In the genomic region with DNA sequence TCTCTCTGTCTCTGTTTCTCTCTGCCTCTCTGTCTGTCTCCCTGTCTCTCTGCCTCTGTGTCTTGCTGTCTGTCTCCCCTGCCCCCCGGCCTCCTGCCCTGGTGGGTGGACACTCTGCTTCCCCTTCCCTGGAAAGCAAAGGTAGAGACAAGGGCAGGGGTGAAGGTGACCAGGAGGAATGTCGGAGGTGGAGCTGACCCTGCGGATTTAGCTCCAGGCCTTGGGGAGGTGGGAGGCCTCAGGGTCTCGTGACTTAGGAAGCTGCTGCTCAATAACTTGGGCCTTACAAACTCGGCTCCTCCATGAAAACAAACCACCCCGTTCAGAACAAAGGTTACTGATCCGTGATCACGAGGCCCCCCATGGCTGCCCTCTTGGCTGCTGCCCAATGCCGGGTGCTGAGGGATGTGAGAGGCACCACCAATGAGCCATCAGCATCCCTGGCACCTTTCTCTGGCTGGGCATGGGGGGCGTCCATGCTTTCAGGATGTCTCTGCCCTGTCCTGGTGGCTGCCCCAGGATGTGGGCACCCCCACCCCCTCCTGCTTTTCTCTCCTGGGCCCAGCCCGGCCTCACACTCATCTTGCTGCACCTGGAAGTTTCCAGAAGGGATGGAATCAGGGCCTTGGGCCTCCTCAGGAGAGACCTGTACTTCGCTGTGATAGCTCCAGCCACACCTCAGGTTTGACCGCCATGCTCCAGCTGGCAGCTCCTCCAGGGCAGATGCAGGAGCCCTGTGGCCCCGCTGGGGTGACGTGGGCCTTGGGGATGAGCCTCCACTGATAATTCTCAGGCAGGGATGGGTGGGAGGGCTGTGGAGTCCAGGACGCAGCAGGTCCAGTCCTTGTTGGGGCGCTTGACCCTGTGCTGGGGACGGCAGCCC, we compare ENCODE assay signal across 1 cellular context.
TF ChIP-seq lines count a peak whose summit lies in the region.

No MANE protein-coding gene starts in this region.

TF ChIP-seq in GM23338, 12 proteins besides CTCF, POLR2A, EP300 and RAD21 (continued from another document):
- TF ChIP-seq, protein P1, sequence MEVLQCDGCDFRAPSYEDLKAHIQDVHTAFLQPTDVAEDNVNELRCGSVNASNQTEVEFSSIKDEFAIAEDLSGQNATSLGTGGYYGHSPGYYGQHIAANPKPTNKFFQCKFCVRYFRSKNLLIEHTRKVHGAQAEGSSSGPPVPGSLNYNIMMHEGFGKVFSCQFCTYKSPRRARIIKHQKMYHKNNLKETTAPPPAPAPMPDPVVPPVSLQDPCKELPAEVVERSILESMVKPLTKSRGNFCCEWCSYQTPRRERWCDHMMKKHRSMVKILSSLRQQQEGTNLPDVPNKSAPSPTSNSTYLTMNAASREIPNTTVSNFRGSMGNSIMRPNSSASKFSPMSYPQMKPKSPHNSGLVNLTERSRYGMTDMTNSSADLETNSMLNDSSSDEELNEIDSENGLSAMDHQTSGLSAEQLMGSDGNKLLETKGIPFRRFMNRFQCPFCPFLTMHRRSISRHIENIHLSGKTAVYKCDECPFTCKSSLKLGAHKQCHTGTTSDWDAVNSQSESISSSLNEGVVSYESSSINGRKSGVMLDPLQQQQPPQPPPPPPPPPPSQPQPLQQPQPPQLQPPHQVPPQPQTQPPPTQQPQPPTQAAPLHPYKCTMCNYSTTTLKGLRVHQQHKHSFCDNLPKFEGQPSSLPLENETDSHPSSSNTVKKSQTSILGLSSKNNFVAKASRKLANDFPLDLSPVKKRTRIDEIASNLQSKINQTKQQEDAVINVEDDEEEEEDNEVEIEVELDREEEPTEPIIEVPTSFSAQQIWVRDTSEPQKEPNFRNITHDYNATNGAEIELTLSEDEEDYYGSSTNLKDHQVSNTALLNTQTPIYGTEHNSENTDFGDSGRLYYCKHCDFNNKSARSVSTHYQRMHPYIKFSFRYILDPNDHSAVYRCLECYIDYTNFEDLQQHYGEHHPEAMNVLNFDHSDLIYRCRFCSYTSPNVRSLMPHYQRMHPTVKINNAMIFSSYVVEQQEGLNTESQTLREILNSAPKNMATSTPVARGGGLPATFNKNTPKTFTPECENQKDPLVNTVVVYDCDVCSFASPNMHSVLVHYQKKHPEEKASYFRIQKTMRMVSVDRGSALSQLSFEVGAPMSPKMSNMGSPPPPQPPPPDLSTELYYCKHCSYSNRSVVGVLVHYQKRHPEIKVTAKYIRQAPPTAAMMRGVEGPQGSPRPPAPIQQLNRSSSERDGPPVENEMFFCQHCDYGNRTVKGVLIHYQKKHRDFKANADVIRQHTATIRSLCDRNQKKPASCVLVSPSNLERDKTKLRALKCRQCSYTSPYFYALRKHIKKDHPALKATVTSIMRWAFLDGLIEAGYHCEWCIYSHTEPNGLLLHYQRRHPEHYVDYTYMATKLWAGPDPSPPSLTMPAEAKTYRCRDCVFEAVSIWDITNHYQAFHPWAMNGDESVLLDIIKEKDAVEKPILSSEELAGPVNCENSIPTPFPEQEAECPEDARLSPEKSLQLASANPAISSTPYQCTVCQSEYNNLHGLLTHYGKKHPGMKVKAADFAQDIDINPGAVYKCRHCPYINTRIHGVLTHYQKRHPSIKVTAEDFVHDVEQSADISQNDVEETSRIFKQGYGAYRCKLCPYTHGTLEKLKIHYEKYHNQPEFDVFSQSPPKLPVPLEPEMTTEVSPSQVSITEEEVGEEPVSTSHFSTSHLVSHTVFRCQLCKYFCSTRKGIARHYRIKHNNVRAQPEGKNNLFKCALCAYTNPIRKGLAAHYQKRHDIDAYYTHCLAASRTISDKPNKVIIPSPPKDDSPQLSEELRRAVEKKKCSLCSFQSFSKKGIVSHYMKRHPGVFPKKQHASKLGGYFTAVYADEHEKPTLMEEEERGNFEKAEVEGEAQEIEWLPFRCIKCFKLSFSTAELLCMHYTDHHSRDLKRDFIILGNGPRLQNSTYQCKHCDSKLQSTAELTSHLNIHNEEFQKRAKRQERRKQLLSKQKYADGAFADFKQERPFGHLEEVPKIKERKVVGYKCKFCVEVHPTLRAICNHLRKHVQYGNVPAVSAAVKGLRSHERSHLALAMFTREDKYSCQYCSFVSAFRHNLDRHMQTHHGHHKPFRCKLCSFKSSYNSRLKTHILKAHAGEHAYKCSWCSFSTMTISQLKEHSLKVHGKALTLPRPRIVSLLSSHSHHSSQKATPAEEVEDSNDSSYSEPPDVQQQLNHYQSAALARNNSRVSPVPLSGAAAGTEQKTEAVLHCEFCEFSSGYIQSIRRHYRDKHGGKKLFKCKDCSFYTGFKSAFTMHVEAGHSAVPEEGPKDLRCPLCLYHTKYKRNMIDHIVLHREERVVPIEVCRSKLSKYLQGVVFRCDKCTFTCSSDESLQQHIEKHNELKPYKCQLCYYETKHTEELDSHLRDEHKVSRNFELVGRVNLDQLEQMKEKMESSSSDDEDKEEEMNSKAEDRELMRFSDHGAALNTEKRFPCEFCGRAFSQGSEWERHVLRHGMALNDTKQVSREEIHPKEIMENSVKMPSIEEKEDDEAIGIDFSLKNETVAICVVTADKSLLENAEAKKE (CRISPR knock-in tag; IDR thresholded peaks at IDR 0.05) = no peak
- TF ChIP-seq ZNF114 (CRISPR knock-in tag; IDR thresholded peaks at IDR 0.05) = no peak
- TF ChIP-seq, protein P2, sequence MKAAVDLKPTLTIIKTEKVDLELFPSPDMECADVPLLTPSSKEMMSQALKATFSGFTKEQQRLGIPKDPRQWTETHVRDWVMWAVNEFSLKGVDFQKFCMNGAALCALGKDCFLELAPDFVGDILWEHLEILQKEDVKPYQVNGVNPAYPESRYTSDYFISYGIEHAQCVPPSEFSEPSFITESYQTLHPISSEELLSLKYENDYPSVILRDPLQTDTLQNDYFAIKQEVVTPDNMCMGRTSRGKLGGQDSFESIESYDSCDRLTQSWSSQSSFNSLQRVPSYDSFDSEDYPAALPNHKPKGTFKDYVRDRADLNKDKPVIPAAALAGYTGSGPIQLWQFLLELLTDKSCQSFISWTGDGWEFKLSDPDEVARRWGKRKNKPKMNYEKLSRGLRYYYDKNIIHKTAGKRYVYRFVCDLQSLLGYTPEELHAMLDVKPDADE (IDR thresholded peaks at IDR 0.05) = no peak
- TF ChIP-seq, protein P3, sequence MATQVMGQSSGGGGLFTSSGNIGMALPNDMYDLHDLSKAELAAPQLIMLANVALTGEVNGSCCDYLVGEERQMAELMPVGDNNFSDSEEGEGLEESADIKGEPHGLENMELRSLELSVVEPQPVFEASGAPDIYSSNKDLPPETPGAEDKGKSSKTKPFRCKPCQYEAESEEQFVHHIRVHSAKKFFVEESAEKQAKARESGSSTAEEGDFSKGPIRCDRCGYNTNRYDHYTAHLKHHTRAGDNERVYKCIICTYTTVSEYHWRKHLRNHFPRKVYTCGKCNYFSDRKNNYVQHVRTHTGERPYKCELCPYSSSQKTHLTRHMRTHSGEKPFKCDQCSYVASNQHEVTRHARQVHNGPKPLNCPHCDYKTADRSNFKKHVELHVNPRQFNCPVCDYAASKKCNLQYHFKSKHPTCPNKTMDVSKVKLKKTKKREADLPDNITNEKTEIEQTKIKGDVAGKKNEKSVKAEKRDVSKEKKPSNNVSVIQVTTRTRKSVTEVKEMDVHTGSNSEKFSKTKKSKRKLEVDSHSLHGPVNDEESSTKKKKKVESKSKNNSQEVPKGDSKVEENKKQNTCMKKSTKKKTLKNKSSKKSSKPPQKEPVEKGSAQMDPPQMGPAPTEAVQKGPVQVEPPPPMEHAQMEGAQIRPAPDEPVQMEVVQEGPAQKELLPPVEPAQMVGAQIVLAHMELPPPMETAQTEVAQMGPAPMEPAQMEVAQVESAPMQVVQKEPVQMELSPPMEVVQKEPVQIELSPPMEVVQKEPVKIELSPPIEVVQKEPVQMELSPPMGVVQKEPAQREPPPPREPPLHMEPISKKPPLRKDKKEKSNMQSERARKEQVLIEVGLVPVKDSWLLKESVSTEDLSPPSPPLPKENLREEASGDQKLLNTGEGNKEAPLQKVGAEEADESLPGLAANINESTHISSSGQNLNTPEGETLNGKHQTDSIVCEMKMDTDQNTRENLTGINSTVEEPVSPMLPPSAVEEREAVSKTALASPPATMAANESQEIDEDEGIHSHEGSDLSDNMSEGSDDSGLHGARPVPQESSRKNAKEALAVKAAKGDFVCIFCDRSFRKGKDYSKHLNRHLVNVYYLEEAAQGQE (IDR thresholded peaks at IDR 0.05; ENCODE audit: unreplicated experiment) = no peak
- TF ChIP-seq ZNF331 (CRISPR knock-in tag; IDR thresholded peaks at IDR 0.05; ENCODE audit: low read depth) = no peak
- TF ChIP-seq NANOG (IDR thresholded peaks at IDR 0.05; ENCODE audit: borderline replicate concordance) = no peak
- TF ChIP-seq EZH2phosphoT487 (IDR thresholded peaks at IDR 0.05; ENCODE audit: unreplicated experiment) = no peak
- no peak for TF ChIP-seq EZH2 (IDR thresholded peaks at IDR 0.05; ENCODE audit: low read depth, unreplicated experiment)
- no peak for TF ChIP-seq CREB1 (CRISPR knock-in tag; IDR thresholded peaks at IDR 0.05; ENCODE audit: low read depth)
- no peak for TF ChIP-seq STAT1 (IDR thresholded peaks at IDR 0.05; ENCODE audit: unreplicated experiment)
- TF ChIP-seq JUNB (IDR thresholded peaks at IDR 0.05; ENCODE audit: unreplicated experiment) = no peak
TF ChIP-seq in GM23338: peak in this region for 0.
